In genomic region chr6:144555078-144555477, GRCh38 we compare ENCODE assay signal across 15 cellular contexts.
DNase-seq lines count a peak whose midpoint lies in the region; ATAC-seq lines count a peak whose summit lies in the region.
"Had no signal": no experiment of that assay in that cellular context is flagged by ENCODE, and none has a peak within 500 bp of the region (broad histone marks: within the 10 kb centered on the region; RNA-seq: fewer than 3 reads in every experiment).

No MANE protein-coding gene starts in this region.

- no peaks in the 10 kb centered on the region for H3K9me3 Mint-ChIP-seq in activated naive CD8-positive, alpha-beta T cell (ENCODE audit: low read depth)
- H3K9me3 Mint-ChIP-seq in activated naive CD8-positive, alpha-beta T cell treated with anti-CD3 and anti-CD28 coated beads for 36 hours = no peaks in the 10 kb centered on the region
- H3K9me3 Mint-ChIP-seq: HFFc6 had no signal

- peaks cover 17% of the 10 kb centered on the region for H3K36me3 Mint-ChIP-seq in activated naive CD8-positive, alpha-beta T cell
- peaks cover 12% of the 10 kb centered on the region for H3K36me3 Mint-ChIP-seq in activated naive CD8-positive, alpha-beta T cell treated with anti-CD3 and anti-CD28 coated beads for 36 hours

- no peaks in the 10 kb centered on the region for H3K27me3 Mint-ChIP-seq in activated naive CD8-positive, alpha-beta T cell
- H3K27me3 Mint-ChIP-seq in activated naive CD8-positive, alpha-beta T cell treated with anti-CD3 and anti-CD28 coated beads for 36 hours = no peaks in the 10 kb centered on the region

- H3K4me1 Mint-ChIP-seq in activated naive CD8-positive, alpha-beta T cell (ENCODE audit: low read depth) = peaks cover 12% of the 10 kb centered on the region
- peaks cover 7% of the 10 kb centered on the region for H3K4me1 Mint-ChIP-seq in activated naive CD8-positive, alpha-beta T cell treated with anti-CD3 and anti-CD28 coated beads for 36 hours

- ATAC-seq in activated CD4-positive, CD25-positive, alpha-beta regulatory T cell treated with anti-CD3 and anti-CD28 coated beads, Interleukin-2, amount 50 U/mL, for 24 hours = peak; percentile 83 to 84
- ATAC-seq in GM19395 (IDR thresholded peaks at IDR 0.05; ENCODE audit: unreplicated experiment) (no peak), GM21737 (IDR thresholded peaks at IDR 0.05; ENCODE audit: unreplicated experiment) (no peak)
- ATAC-seq: PC-3 had no signal

- no peak overlapping the region for H3K4me3 Mint-ChIP-seq in activated naive CD8-positive, alpha-beta T cell
- H3K4me3 Mint-ChIP-seq in activated naive CD8-positive, alpha-beta T cell treated with anti-CD3 and anti-CD28 coated beads for 36 hours = no peak overlapping the region
- H3K4me3 Mint-ChIP-seq: HFFc6 had no signal

- DNase-seq in activated CD4-positive, CD25-positive, alpha-beta regulatory T cell treated with anti-CD3 and anti-CD28 coated beads, Interleukin-2, amount 50 U/mL, for 72 hours = no peak
- no peak for DNase-seq in activated naive CD8-positive, alpha-beta T cell treated with anti-CD3 and anti-CD28 coated beads for 36 hours
- DNase-seq in kidney glomerular epithelial cell (lab: John Stamatoyannopoulos, UW) (peak; percentile 19), cerebellar nuclear complex (lab: John Stamatoyannopoulos, UW) (no peak)
- DNase-seq: DMS153; EL; HFFc6; NCI-H1092; NCI-H69; NK-92 treated with Interleukin-12 subunit alpha and Interleukin-12 subunit beta, amount 100 ng/mL, for 24 hours; PC-3 had no signal

- peak overlapping the region; percentile 29 for H3K27ac Mint-ChIP-seq in activated naive CD8-positive, alpha-beta T cell
- no peak overlapping the region for H3K27ac Mint-ChIP-seq in activated naive CD8-positive, alpha-beta T cell treated with anti-CD3 and anti-CD28 coated beads for 36 hours
- H3K27ac Mint-ChIP-seq: HFFc6 had no signal

Comparison
In these comparisons a context has a peak if more than half of its experiments do, and no peak if none do; other contexts are left out.
1. ATAC-seq: peak in activated CD4-positive, CD25-positive, alpha-beta regulatory T cell treated with anti-CD3 and anti-CD28 coated beads, Interleukin-2, amount 50 U/mL, for 24 hours (2 of 2); none in GM19395 (single experiment) and GM21737 (single experiment).